Comparison of ENCODE assay signal across 8 cellular contexts in genomic region chr22:29245626-29246385, GRCh38. TPM values are rescaled to one million over a fixed set of nuclear protein-coding genes. Genes with fewer than 3 reads are reported as not detected.
DNase-seq lines count a peak whose midpoint lies in the region; ATAC-seq and TF ChIP-seq lines count a peak whose summit lies in the region.

No MANE protein-coding gene starts in this region.

- H3K9ac ChIP-seq in DND-41 (ENCODE audit: low read depth, low read length), result peak overlapping the region; percentile 28

- H3K9me3 ChIP-seq in DND-41 (ENCODE audit: insufficient read depth, low read length, severe bottlenecking) (peaks cover 16% of the 10 kb centered on the region), PC-9 (ENCODE audit: insufficient read depth, low read depth) (no peaks in the 10 kb centered on the region), thoracic aorta (peaks cover 3% of the 10 kb centered on the region)

- H3K27me3 ChIP-seq in DND-41 (ENCODE audit: insufficient read depth, low read length, poor library complexity) (no peaks in the 10 kb centered on the region), PC-9 (ENCODE audit: insufficient read depth, low read depth) (0 out of 2 replicates have a peak, but pooled peaks cover 4% of the 10 kb centered on the region), thoracic aorta (replicated peaks; ENCODE audit: insufficient read depth) (no peaks in the 10 kb centered on the region)

- CTCF ChIA-PET in PC-9 (lab: Charles Lee), result interaction anchor here (0.6 kb wide), 1 partner anchor 464 kb away, joined by 8 read pairs; no protein-coding TSS in a partner anchor

- intact Hi-C loops in PC-9 (cut with micrococcal nuclease; ENCODE audit: unreplicated experiment), result loop anchor here (2.0 to 10.0 kb wide), 3 partner anchors 204 to 645 kb away; no protein-coding TSS in a partner anchor

- H3K4me2 ChIP-seq in DND-41 (ENCODE audit: insufficient read depth, low read length), result no peak overlapping the region; the same call in 1 of the 2 replicates
- no peak overlapping the region for H3K4me2 ChIP-seq in PC-9

- H3K9me2 ChIP-seq in PC-9 (ENCODE audit: insufficient read depth), result no peaks in the 10 kb centered on the region

- H3K79me2 ChIP-seq in DND-41 (ENCODE audit: insufficient read depth, low read length) (no peaks in the 10 kb centered on the region), PC-9 (ENCODE audit: low read depth) (no peaks in the 10 kb centered on the region)

- H3K27ac ChIP-seq in DND-41 (ENCODE audit: low read length) (peak overlapping the region; percentile 79), PC-9 (no peak overlapping the region), thoracic aorta (no peak overlapping the region)

- no peaks in the 10 kb centered on the region for H3F3A ChIP-seq in PC-9 (ENCODE audit: insufficient read depth, low read depth)

- H3K4me1 ChIP-seq in DND-41 (ENCODE audit: insufficient read depth, low read length), result peaks cover 32% of the 10 kb centered on the region
- no peaks in the 10 kb centered on the region for H3K4me1 ChIP-seq in PC-9 (replicated peaks; ENCODE audit: insufficient read depth)
- H3K4me1 ChIP-seq in thoracic aorta (ENCODE audit: control insufficient read depth in 1 of 2, low read depth in 2 of 2), result no peaks in the 10 kb centered on the region

- TF ChIP-seq CTCF in DND-41 (IDR thresholded peaks at IDR 0.05; ENCODE audit: borderline replicate concordance, extremely low read depth, low read length, poor library complexity, severe bottlenecking), result peak; percentile 99
- TF ChIP-seq CTCF in PC-9 (conservative IDR thresholded peaks at IDR 0.05), result peak; percentile 97
- peak; percentile 98 for TF ChIP-seq CTCF in fibroblast of mammary gland (conservative IDR thresholded peaks at IDR 0.05; ENCODE audit: control insufficient read depth, insufficient read depth, low read depth, low read length)
- TF ChIP-seq CTCF in thoracic aorta (IDR thresholded peaks at IDR 0.05), result peak; percentile 96

- H3K36me3 ChIP-seq in DND-41 (ENCODE audit: insufficient read depth, low read length) (peaks cover 49% of the 10 kb centered on the region), PC-9 (ENCODE audit: low read depth) (no peaks in the 10 kb centered on the region), thoracic aorta (no peaks in the 10 kb centered on the region)

- BruUV-seq in PC-9 (replicated peaks; lab: Mats Ljungman, UMichigan), result no TSS peak

- no peak overlapping the region for H2AFZ ChIP-seq in DND-41 (ENCODE audit: low read depth, low read length)
- H2AFZ ChIP-seq in PC-9, result no peak overlapping the region

- H3K4me3 ChIP-seq in DND-41 (ENCODE audit: low read depth in 1 of 2, low read length in 2 of 2) (no peak overlapping the region), PC-9 (no peak overlapping the region), fibroblast of mammary gland (ENCODE audit: control insufficient read depth, low read depth, low read length) (no peak overlapping the region), thoracic aorta (no peak overlapping the region)

- H4K20me1 ChIP-seq in DND-41 (ENCODE audit: insufficient read depth, low read length) (no peaks in the 10 kb centered on the region), PC-9 (ENCODE audit: insufficient read depth) (no peaks in the 10 kb centered on the region)

- POLR2A ChIA-PET in PC-9 (lab: Charles Lee; ENCODE audit: unreplicated experiment), result no interaction called here

- peak; percentile 94 for ATAC-seq in DND-41 (ENCODE audit: insufficient read depth, low read depth)
- peak; percentile 54 for ATAC-seq in HG03439 (IDR thresholded peaks at IDR 0.05; ENCODE audit: unreplicated experiment)
- no peak for ATAC-seq in thoracic aorta (ENCODE audit: insufficient number of reproducible peaks, low FRiP score, low read depth)
- ATAC-seq in GM21360 (IDR thresholded peaks at IDR 0.05; ENCODE audit: unreplicated experiment), result no peak

- DNase-seq in DND-41, result peak; percentile 83
- DNase-seq in PC-9, result peak in 1 of 2 experiments; percentile 52
- DNase-seq in activated T-cell treated with anti-CD3 and anti-CD28 coated beads, Interleukin-2, amount 50 U/mL, for 48 hours, result peak; percentile 81 to 82
- DNase-seq in fibroblast of mammary gland (ENCODE audit: low read depth), result peak; percentile 63
- peak in 43 of 56 donors; percentile 13 to 85 (median 43) for DNase-seq in nucleus accumbens (lab: John Stamatoyannopoulos, UW)
- no peak for DNase-seq in thoracic aorta (ENCODE audit: low spot score)

RNA-seq across cellular contexts. Expression of gene RHBDD3, which starts 22.0 kb away (rescaled TPM):
- total RNA-seq in PC-9 (2021) (17.6 and 21.9 TPM in 2 replicates), thoracic aorta (10 to 100 TPM; 23.9 to 36.7 TPM)

RNA-seq across cellular contexts. Expression of gene EWSR1, which starts 22.3 kb away (rescaled TPM):
- total RNA-seq in PC-9 (2021) (136 and 200 TPM in 2 replicates), thoracic aorta (100 to 1,000 TPM; 197 to 225 TPM)

RNA-seq across cellular contexts. Expression of gene EMID1, which starts 40.1 kb away (rescaled TPM):
- total RNA-seq in PC-9 (2021) (1.1 and 3.1 TPM in 2 replicates), thoracic aorta (under 1 TPM in 1 of 2 donors, not detected in 1; 0.27 TPM)

Comparison
In these comparisons a context has a peak if more than half of its experiments do, and no peak if none do; other contexts are left out.
1. ATAC-seq: peak in DND-41 (single experiment) and HG03439 (single experiment); none in thoracic aorta (single experiment) and GM21360 (single experiment).
2. Peak in every context shown above with its lines, with median percentiles within 50 percentile points of each other: CTCF ChIP-seq.